ENCODE assay signal across 8 cellular contexts in genomic region chr16:14628806-14629611, GRCh38. TPM values are rescaled to one million over a fixed set of nuclear protein-coding genes. Genes with fewer than 3 reads are reported as not detected.
DNase-seq lines count a peak whose midpoint lies in the region; ATAC-seq and TF ChIP-seq lines count a peak whose summit lies in the region.

No MANE protein-coding gene starts in this region.

- intact Hi-C loops in CD8-positive, alpha-beta T cell (cut with DNase I, micrococcal nuclease) = loop anchor here in 1 of 2 experiments (2.0 kb wide), 1 partner anchor 558 kb away; the partner anchor contains the start of gene MRTFB

- peaks cover 61% of the 10 kb centered on the region for H3K79me2 ChIP-seq in Karpas-422 (ENCODE audit: low read length)

- H3K36me3 Mint-ChIP-seq in CD8-positive, alpha-beta T cell = peaks cover 47% of the 10 kb centered on the region
- H3K36me3 Mint-ChIP-seq in naive thymus-derived CD8-positive, alpha-beta T cell = peaks cover 0 to 42% (median 13%) of the 10 kb centered on the region in 3 donors

- DNase-seq in CD8-positive, alpha-beta T cell = peak in 1 of 7 experiments; percentile 21
- DNase-seq in Karpas-422 = peak; percentile 59
- peak; percentile 10 for DNase-seq in cerebellar cortex (ENCODE audit: low spot score)
- DNase-seq in naive thymus-derived CD8-positive, alpha-beta T cell = peak in 2 of 10 donors; percentile 6 to 39
- no peak for DNase-seq in DMS53 treated with DMSO at 0.1 percent for 48 hours (lab: John Stamatoyannopoulos, UW; ENCODE audit: unreplicated experiment)
- no peak for DNase-seq in NK-92 (lab: John Stamatoyannopoulos, UW; ENCODE audit: unreplicated experiment)

- no peak overlapping the region for H2AFZ ChIP-seq in Karpas-422 (ENCODE audit: low read length)

- H3K27me3 Mint-ChIP-seq in CD8-positive, alpha-beta T cell (ENCODE audit: low read depth) = no peaks in the 10 kb centered on the region
- H3K27me3 Mint-ChIP-seq in naive thymus-derived CD8-positive, alpha-beta T cell = no peaks in the 10 kb centered on the region

- peak overlapping the region; percentile 85 for H3K4me2 ChIP-seq in Karpas-422 (ENCODE audit: low read depth, low read length, poor library complexity, severe bottlenecking)

- peak overlapping the region; percentile 94 for H3K27ac Mint-ChIP-seq in CD8-positive, alpha-beta T cell
- peak overlapping the region; percentile 92 to 99 (median 97) for H3K27ac Mint-ChIP-seq in naive thymus-derived CD8-positive, alpha-beta T cell

- H3K4me1 ChIP-seq in CD8-positive, alpha-beta T cell (ENCODE audit: insufficient read depth, low read length) = peaks cover 39% of the 10 kb centered on the region
- H3K4me1 ChIP-seq in Karpas-422 (ENCODE audit: low read length) = peaks cover 26% of the 10 kb centered on the region

- ATAC-seq in CD8-positive, alpha-beta T cell = no peak
- no peak for ATAC-seq in naive thymus-derived CD8-positive, alpha-beta T cell
- ATAC-seq in GM18519 (IDR thresholded peaks at IDR 0.05; ENCODE audit: low FRiP score, unreplicated experiment) (no peak), HG02642 (IDR thresholded peaks at IDR 0.05; ENCODE audit: poor library complexity, unreplicated experiment) (no peak)

- no peaks in the 10 kb centered on the region for H3K27me3 ChIP-seq in CD8-positive, alpha-beta T cell (ENCODE audit: insufficient read depth, low read length)
- no peaks in the 10 kb centered on the region for H3K27me3 ChIP-seq in Karpas-422 (ENCODE audit: low read length)

- H3K9ac ChIP-seq in Karpas-422 (ENCODE audit: low read length) = peak overlapping the region; percentile 97

- CTCF ChIA-PET in CD8-positive, alpha-beta T cell (lab: Charles Lee) = no interaction called here

- POLR2A ChIA-PET in CD8-positive, alpha-beta T cell (lab: Charles Lee) = interaction anchor here (0.7 kb wide), 1 partner anchor 98 kb away, joined by 4 read pairs; no protein-coding TSS in a partner anchor
- POLR2A ChIA-PET in naive thymus-derived CD8-positive, alpha-beta T cell (lab: Charles Lee) = interaction anchor here (0.8 to 1.4 kb wide), 2 partner anchors 47 to 343 kb away, joined by 3 to 14 read pairs; no protein-coding TSS in a partner anchor

- peaks cover 53% of the 10 kb centered on the region for H3K4me1 Mint-ChIP-seq in CD8-positive, alpha-beta T cell (ENCODE audit: low read depth)
- H3K4me1 Mint-ChIP-seq in naive thymus-derived CD8-positive, alpha-beta T cell = peaks cover 17 to 55% (median 45%) of the 10 kb centered on the region in 4 donors

- peak overlapping the region; percentile 92 for H3K4me3 Mint-ChIP-seq in CD8-positive, alpha-beta T cell
- peak overlapping the region; percentile 84 to 98 (median 94) for H3K4me3 Mint-ChIP-seq in naive thymus-derived CD8-positive, alpha-beta T cell

- peak overlapping the region; percentile 94 for H3K4me3 ChIP-seq in CD8-positive, alpha-beta T cell (ENCODE audit: low read depth, low read length)
- H3K4me3 ChIP-seq in Karpas-422 (ENCODE audit: low read length) = peak overlapping the region; percentile 88

- peak overlapping the region; percentile 94 for H3K27ac ChIP-seq in CD8-positive, alpha-beta T cell (ENCODE audit: low read depth, low read length)
- peak overlapping the region; percentile 68 for H3K27ac ChIP-seq in Karpas-422 (ENCODE audit: low read length)

- peaks cover 13% of the 10 kb centered on the region for H3K36me3 ChIP-seq in CD8-positive, alpha-beta T cell (ENCODE audit: insufficient read depth, low read length)
- peaks cover 34% of the 10 kb centered on the region for H3K36me3 ChIP-seq in Karpas-422 (ENCODE audit: insufficient read depth, low read length)

- no peaks in the 10 kb centered on the region for H3K9me2 ChIP-seq in Karpas-422 (replicated peaks; ENCODE audit: insufficient read depth, low read length)

- peaks cover 3% of the 10 kb centered on the region for H3K9me3 Mint-ChIP-seq in CD8-positive, alpha-beta T cell
- peaks cover 0 to 9% (median 0%) of the 10 kb centered on the region in 9 donors for H3K9me3 Mint-ChIP-seq in naive thymus-derived CD8-positive, alpha-beta T cell

- TF ChIP-seq CTCF in CD8-positive, alpha-beta T cell (IDR thresholded peaks at IDR 0.05) = no peak

- peaks cover under 1% of the 10 kb centered on the region; the same call in 1 of the 2 replicates for H4K20me1 ChIP-seq in Karpas-422 (ENCODE audit: insufficient read depth, low read depth, low read length)

- no peaks in the 10 kb centered on the region for H3K9me3 ChIP-seq in CD8-positive, alpha-beta T cell (ENCODE audit: low read length)
- H3K9me3 ChIP-seq in Karpas-422 (ENCODE audit: low read length) = no peaks in the 10 kb centered on the region

RNA-seq across cellular contexts. Expression of gene PARN, which starts 1.1 kb away (rescaled TPM):
- total RNA-seq in CD8-positive, alpha-beta T cell = 10 to 100 TPM; 23.7 to 25.7 TPM
- total RNA-seq in Karpas-422 (2014; rRNA removed; shearing (Covaris generic); ENCODE audit: low replicate concordance) = 51.1 and 90.9 TPM in 2 replicates
- 10 to 100 TPM; 47.9 to 49.7 TPM for total RNA-seq in naive thymus-derived CD8-positive, alpha-beta T cell
- polyA plus RNA-seq in naive thymus-derived CD8-positive, alpha-beta T cell = 10 to 100 TPM; 40.8 to 50.8 (median 44.0) TPM

RNA-seq across cellular contexts. Expression of gene BFAR, which starts 3.7 kb away (rescaled TPM):
- 10 to 100 TPM; 34.0 to 41.7 TPM for total RNA-seq in CD8-positive, alpha-beta T cell
- 45.5 and 55.8 TPM in 2 replicates for total RNA-seq in Karpas-422 (2014; rRNA removed; shearing (Covaris generic); ENCODE audit: low replicate concordance)
- total RNA-seq in naive thymus-derived CD8-positive, alpha-beta T cell = 10 to 100 TPM; 76.1 to 82.5 TPM
- 10 to 100 TPM; 43.2 to 48.6 (median 46.5) TPM for polyA plus RNA-seq in naive thymus-derived CD8-positive, alpha-beta T cell

Comparison
In these comparisons a context has a peak if more than half of its experiments do, and no peak if none do; other contexts are left out.
1. DNase-seq: peak in Karpas-422 (single experiment) and cerebellar cortex (single experiment); none in DMS53 treated with DMSO at 0.1 percent for 48 hours (single experiment) and NK-92 (single experiment).